ENCODE assay signal across 1 cellular context in genomic region chr1:243236604-243237252, GRCh38.
TF ChIP-seq lines count a peak whose summit lies in the region.

No MANE protein-coding gene starts in this region.

TF ChIP-seq in IMR-90, 13 proteins besides CTCF, POLR2A, EP300 and RAD21:
- TF ChIP-seq CHD1 (IDR thresholded peaks at IDR 0.05; ENCODE audit: low read depth, low read length) (no peak), BHLHE40 (IDR thresholded peaks at IDR 0.05; ENCODE audit: low read depth, low read length) (no peak), RCOR1 (IDR thresholded peaks at IDR 0.05; ENCODE audit: insufficient replicate concordance, low read length) (no peak), NFE2L2 (IDR thresholded peaks at IDR 0.05; ENCODE audit: low read depth, low read length) (no peak), MXI1 (IDR thresholded peaks at IDR 0.05; ENCODE audit: borderline replicate concordance, low read depth, low read length) (no peak), SMC3 (IDR thresholded peaks at IDR 0.05; ENCODE audit: low read depth, low read length) (no peak), MAZ (IDR thresholded peaks at IDR 0.05; ENCODE audit: borderline replicate concordance, low read depth, low read length) (no peak), MAFK (IDR thresholded peaks at IDR 0.05; ENCODE audit: low read depth, low read length) (no peak), FOS (IDR thresholded peaks at IDR 0.05; ENCODE audit: low read depth, low read length) (no peak), RFX5 (IDR thresholded peaks at IDR 0.05; ENCODE audit: low read depth, low read length) (no peak), CEBPB (IDR thresholded peaks at IDR 0.05; ENCODE audit: low read depth, low read length) (no peak), ELK1 (IDR thresholded peaks at IDR 0.05; ENCODE audit: borderline replicate concordance, low read depth, low read length) (no peak), USF2 (IDR thresholded peaks at IDR 0.05; ENCODE audit: low read depth, low read length) (no peak)
